ENCODE assay signal across 1 cellular context in the genomic region with DNA sequence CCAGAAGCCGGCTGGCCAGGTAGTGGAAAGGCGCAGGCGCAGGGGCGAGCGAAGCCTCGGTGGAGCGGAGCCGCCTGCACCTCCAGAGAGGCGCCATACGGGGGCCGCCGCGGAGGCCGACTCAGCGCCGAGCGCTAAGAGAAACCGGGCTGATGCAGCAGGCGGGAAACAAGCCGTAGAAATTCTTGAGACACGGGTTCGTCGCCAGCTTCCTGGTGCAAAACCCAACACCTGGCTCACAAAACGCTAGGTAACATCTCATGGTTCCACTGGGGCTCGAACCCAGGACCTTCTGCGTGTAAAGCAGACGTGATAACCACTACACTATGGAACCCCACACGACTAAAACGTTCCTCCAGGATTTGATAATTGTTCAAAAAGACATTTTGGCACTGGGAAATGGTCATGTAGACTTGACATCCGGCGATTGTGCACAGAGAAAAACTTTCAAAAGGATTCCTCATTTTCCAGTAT.
TF ChIP-seq lines count a peak whose summit lies in the region.

No MANE protein-coding gene starts in this region.

TF ChIP-seq in IMR-90, 13 proteins besides CTCF, POLR2A, EP300 and RAD21 (continued from another document):
- TF ChIP-seq SMC3 (IDR thresholded peaks at IDR 0.05; ENCODE audit: low read depth, low read length) = peak; percentile 18; the same call in 1 of the 2 replicates
- TF ChIP-seq MAZ (IDR thresholded peaks at IDR 0.05; ENCODE audit: borderline replicate concordance, low read depth, low read length) = peak; percentile 28; the same call in 1 of the 2 replicates
